Comparison of ENCODE assay signal across 16 cellular contexts in the genomic region with DNA sequence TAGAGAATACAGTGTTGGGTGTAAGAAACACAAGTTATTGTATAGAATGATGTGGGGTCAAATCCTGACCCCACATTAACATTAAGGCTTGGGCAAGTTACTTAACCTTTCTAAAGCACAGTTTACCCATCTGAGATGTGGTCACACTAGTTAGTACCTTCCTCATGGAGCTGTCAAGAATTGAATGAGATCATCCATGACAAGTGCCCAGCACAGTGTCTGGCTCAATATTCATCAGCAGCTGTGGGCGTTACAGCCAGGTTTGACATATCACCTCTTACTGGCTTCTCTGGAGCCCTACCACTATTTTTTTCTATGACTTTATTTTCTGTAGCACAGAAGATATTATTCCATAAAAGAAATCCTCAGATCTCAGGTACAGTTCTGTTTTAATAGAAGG. TPM values are rescaled to one million over a fixed set of nuclear protein-coding genes. Genes with fewer than 3 reads are reported as not detected.
DNase-seq lines count a peak whose midpoint lies in the region; ATAC-seq, FAIRE-seq and TF ChIP-seq lines count a peak whose summit lies in the region.
"Had no signal": no experiment of that assay in that cellular context is flagged by ENCODE, and none has a peak within 500 bp of the region (broad histone marks: within the 10 kb centered on the region; RNA-seq: fewer than 3 reads in every experiment).

No MANE protein-coding gene starts in this region.

- TF ChIP-seq POLR2A in GM12892 (IDR thresholded peaks at IDR 0.05; ENCODE audit: low read depth, low read length) = no peak

- FAIRE-seq in GM12892 (lab: Jason Lieb, UNC) = peak; percentile 75
- FAIRE-seq: G401.6, GM18507, H1 had no signal

- H3K4me3 Mint-ChIP-seq in stimulated activated naive CD8-positive, alpha-beta T cell treated with anti-CD3 and anti-CD28 coated beads, Interleukin-15, amount 100 ng/mL, for 72 hours = no peak overlapping the region
- H3K4me3 Mint-ChIP-seq in stimulated activated effector memory CD8-positive, alpha-beta T cell treated with anti-CD3 and anti-CD28 coated beads, Interleukin-12 subunit alpha, Interleukin-12 subunit beta, amount 100 ng/mL, for 72 hours = no peak overlapping the region
- H3K4me3 Mint-ChIP-seq: CD4-positive, alpha-beta memory T cell had no signal

- no peaks in the 10 kb centered on the region for H3K9me3 Mint-ChIP-seq in stimulated activated naive CD8-positive, alpha-beta T cell treated with anti-CD3 and anti-CD28 coated beads, Interleukin-15, amount 100 ng/mL, for 72 hours
- H3K9me3 Mint-ChIP-seq in stimulated activated effector memory CD8-positive, alpha-beta T cell treated with anti-CD3 and anti-CD28 coated beads, Interleukin-12 subunit alpha, Interleukin-12 subunit beta, amount 100 ng/mL, for 72 hours = no peaks in the 10 kb centered on the region

- peak; percentile 65 for ATAC-seq in stimulated activated naive CD8-positive, alpha-beta T cell treated with anti-CD3 and anti-CD28 coated beads, Interleukin-15, Interleukin-2, amounts not matched to agents 100 U/mL and 50 U/mL, for 24 hours
- no peak for ATAC-seq in stimulated activated naive CD8-positive, alpha-beta T cell treated with anti-CD3 and anti-CD28 coated beads, Interleukin-15, amount 100 ng/mL, for 72 hours
- ATAC-seq in stimulated activated effector memory CD8-positive, alpha-beta T cell treated with anti-CD3 and anti-CD28 coated beads, Interleukin-12 subunit alpha, Interleukin-12 subunit beta, amount 100 ng/mL, for 72 hours = peak; percentile 67
- ATAC-seq in HG03025 (IDR thresholded peaks at IDR 0.05; ENCODE audit: low FRiP score, unreplicated experiment) = no peak
- ATAC-seq in GM19463 (IDR thresholded peaks at IDR 0.05; ENCODE audit: unreplicated experiment) = no peak

- no peaks in the 10 kb centered on the region for H3K36me3 Mint-ChIP-seq in stimulated activated effector memory CD8-positive, alpha-beta T cell treated with anti-CD3 and anti-CD28 coated beads, Interleukin-12 subunit alpha, Interleukin-12 subunit beta, amount 100 ng/mL, for 72 hours
- H3K36me3 Mint-ChIP-seq: CD4-positive, alpha-beta memory T cell had no signal

- no peak for DNase-seq in stimulated activated naive CD8-positive, alpha-beta T cell treated with anti-CD3 and anti-CD28 coated beads, Interleukin-15, Interleukin-2, amounts not matched to agents 100 U/mL and 50 U/mL, for 24 hours
- DNase-seq in stimulated activated naive CD8-positive, alpha-beta T cell treated with anti-CD3 and anti-CD28 coated beads, Interleukin-15, amount 100 ng/mL, for 72 hours = no peak
- DNase-seq in GM12892 (ENCODE audit: insufficient read length) = no peak
- DNase-seq in stimulated activated effector memory CD8-positive, alpha-beta T cell treated with anti-CD3 and anti-CD28 coated beads, Interleukin-12 subunit alpha, Interleukin-12 subunit beta, amount 100 ng/mL, for 72 hours (ENCODE audit: low spot score in 2 of 2) = no peak
- DNase-seq: Calu3; CD4-positive, alpha-beta memory T cell; COR-L47; DMS53; GM23248; H7; HCEC 1CT had no signal

- H3K27ac Mint-ChIP-seq in stimulated activated naive CD8-positive, alpha-beta T cell treated with anti-CD3 and anti-CD28 coated beads, Interleukin-15, amount 100 ng/mL, for 72 hours = no peak overlapping the region
- no peak overlapping the region for H3K27ac Mint-ChIP-seq in stimulated activated effector memory CD8-positive, alpha-beta T cell treated with anti-CD3 and anti-CD28 coated beads, Interleukin-12 subunit alpha, Interleukin-12 subunit beta, amount 100 ng/mL, for 72 hours
- H3K27ac Mint-ChIP-seq: CD4-positive, alpha-beta memory T cell had no signal

- H3K4me1 Mint-ChIP-seq in stimulated activated naive CD8-positive, alpha-beta T cell treated with anti-CD3 and anti-CD28 coated beads, Interleukin-15, amount 100 ng/mL, for 72 hours = no peaks in the 10 kb centered on the region
- no peaks in the 10 kb centered on the region for H3K4me1 Mint-ChIP-seq in stimulated activated effector memory CD8-positive, alpha-beta T cell treated with anti-CD3 and anti-CD28 coated beads, Interleukin-12 subunit alpha, Interleukin-12 subunit beta, amount 100 ng/mL, for 72 hours

- no peaks in the 10 kb centered on the region for H3K27me3 Mint-ChIP-seq in stimulated activated naive CD8-positive, alpha-beta T cell treated with anti-CD3 and anti-CD28 coated beads, Interleukin-15, amount 100 ng/mL, for 72 hours

RNA-seq across cellular contexts. Expression of a gene that starts 57.2 kb away (rescaled TPM):
- polyA plus RNA-seq in GM12892 (2012; ENCODE audit: missing spikeins) = 36.8 TPM

Comparison
In these comparisons a context has a peak if more than half of its experiments do, and no peak if none do; other contexts are left out.
1. ATAC-seq: peak in stimulated activated naive CD8-positive, alpha-beta T cell treated with anti-CD3 and anti-CD28 coated beads, Interleukin-15, Interleukin-2, amounts not matched to agents 100 U/mL and 50 U/mL, for 24 hours (single experiment) and stimulated activated effector memory CD8-positive, alpha-beta T cell treated with anti-CD3 and anti-CD28 coated beads, Interleukin-12 subunit alpha, Interleukin-12 subunit beta, amount 100 ng/mL, for 72 hours (single experiment); none in stimulated activated naive CD8-positive, alpha-beta T cell treated with anti-CD3 and anti-CD28 coated beads, Interleukin-15, amount 100 ng/mL, for 72 hours (single experiment), HG03025 (single experiment) and GM19463 (single experiment).